8 cellular contexts compared by ENCODE assay signal in the genomic region with DNA sequence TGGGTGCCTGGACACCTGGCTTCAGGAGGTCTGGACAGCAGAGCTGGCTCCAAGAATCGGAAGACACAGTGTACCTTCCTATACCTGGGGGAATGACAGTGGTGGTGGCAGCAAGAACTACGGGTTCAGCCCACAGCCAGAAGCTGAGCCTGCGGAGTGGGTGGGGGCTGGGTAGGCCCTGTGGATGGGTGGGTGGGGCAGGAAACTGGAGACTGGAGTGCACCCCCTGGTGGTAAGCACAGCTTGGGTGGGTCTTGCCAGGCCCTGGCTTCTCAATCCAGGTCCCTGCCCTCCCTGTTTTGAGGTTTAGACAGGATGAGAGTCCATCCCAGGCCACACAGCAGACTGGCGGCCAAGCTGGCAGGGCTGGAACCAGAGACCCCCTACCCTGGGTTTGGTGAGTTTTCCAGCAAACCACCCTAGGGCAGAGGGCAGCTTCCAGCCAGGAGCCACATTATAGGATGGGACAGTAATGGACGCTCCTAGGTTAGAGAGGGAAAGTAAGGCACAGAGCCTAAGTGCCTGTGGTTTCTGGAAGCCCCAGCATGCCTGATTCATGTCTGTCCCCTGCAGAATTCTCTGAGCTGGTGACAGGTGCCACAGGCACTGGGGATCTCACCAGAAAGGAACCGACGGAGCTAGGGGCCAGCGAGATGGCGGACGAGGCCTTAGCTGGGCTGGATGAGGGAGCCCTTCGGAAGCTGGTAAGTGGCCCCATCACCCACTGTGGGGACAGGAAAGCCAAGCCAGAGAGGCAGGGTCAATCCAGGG. TPM values are rescaled to one million over a fixed set of nuclear protein-coding genes. Genes with fewer than 3 reads are reported as not detected.
A peak's percentile ranks its signal among the peaks of the same experiment; 100 is the strongest.
DNase-seq lines count a peak whose midpoint lies in the region; ATAC-seq and FAIRE-seq lines count a peak whose summit lies in the region.

No MANE protein-coding gene starts in this region.

- H3K27me3 Mint-ChIP-seq in CD4-positive, CD25-positive, alpha-beta regulatory T cell, result peaks cover 5% of the 10 kb centered on the region

- no peaks in the 10 kb centered on the region for H3K27me3 ChIP-seq in CD4-positive, CD25-positive, alpha-beta regulatory T cell (ENCODE audit: control insufficient read depth, insufficient read depth, low read length)
- H3K27me3 ChIP-seq in duodenal mucosa (ENCODE audit: control insufficient read depth in 1 of 2, insufficient read depth in 2 of 2, low read length in 2 of 2) (no peaks in the 10 kb centered on the region), stomach smooth muscle (ENCODE audit: control insufficient read depth in 1 of 2, insufficient read depth in 2 of 2, low read length in 2 of 2) (no peaks in the 10 kb centered on the region)

- no peak for FAIRE-seq in HTR-8/SVneo (lab: Jason Lieb, UNC)

- no peak overlapping the region for H3K27ac Mint-ChIP-seq in CD4-positive, CD25-positive, alpha-beta regulatory T cell

- H3K4me3 Mint-ChIP-seq in CD4-positive, CD25-positive, alpha-beta regulatory T cell, result peak overlapping the region; percentile 68 to 89 (median 83)

- H3K27ac ChIP-seq in CD4-positive, CD25-positive, alpha-beta regulatory T cell (ENCODE audit: insufficient read depth, low read length, poor library complexity, severe bottlenecking), result no peak overlapping the region
- H3K27ac ChIP-seq in duodenal mucosa (ENCODE audit: low read depth, low read length) (peak overlapping the region; percentile 91), stomach smooth muscle (ENCODE audit: low read length) (peak overlapping the region; percentile 98)

- H3K4me1 ChIP-seq in CD4-positive, CD25-positive, alpha-beta regulatory T cell (ENCODE audit: control insufficient read depth, insufficient read depth, low read length, poor library complexity, severe bottlenecking), result peaks cover 41% of the 10 kb centered on the region
- H3K4me1 ChIP-seq in duodenal mucosa (ENCODE audit: control insufficient read depth in 1 of 2, insufficient read depth in 2 of 2, low read length in 2 of 2), result peaks cover 59 to 62% of the 10 kb centered on the region in 2 donors
- peaks cover 71% of the 10 kb centered on the region for H3K4me1 ChIP-seq in stomach smooth muscle (ENCODE audit: control insufficient read depth, insufficient read depth, low read length)

- ATAC-seq in CD4-positive, CD25-positive, alpha-beta regulatory T cell (ENCODE audit: low read depth in 2 of 2), result no peak
- no peak for ATAC-seq in HG03354 (IDR thresholded peaks at IDR 0.05; ENCODE audit: poor library complexity, severe bottlenecking, unreplicated experiment)

- H3K9me3 Mint-ChIP-seq in CD4-positive, CD25-positive, alpha-beta regulatory T cell, result no peaks in the 10 kb centered on the region

- no peaks in the 10 kb centered on the region for H3K9me3 ChIP-seq in CD4-positive, CD25-positive, alpha-beta regulatory T cell (ENCODE audit: control insufficient read depth in 2 of 2, low read length in 2 of 2)
- H3K9me3 ChIP-seq in duodenal mucosa (ENCODE audit: control insufficient read depth in 1 of 2, low read length in 2 of 2) (no peaks in the 10 kb centered on the region), stomach smooth muscle (ENCODE audit: control insufficient read depth in 2 of 2, low read length in 2 of 2) (no peaks in the 10 kb centered on the region)

- H3K9ac ChIP-seq in duodenal mucosa (ENCODE audit: low read depth in 1 of 2, low read length in 2 of 2) (peak overlapping the region; percentile 87 to 93), stomach smooth muscle (ENCODE audit: low read length in 2 of 2) (peak overlapping the region; percentile 96 to 98)

- no peaks in the 10 kb centered on the region for H3K36me3 ChIP-seq in CD4-positive, CD25-positive, alpha-beta regulatory T cell (ENCODE audit: control insufficient read depth, insufficient read depth, low read length)
- H3K36me3 ChIP-seq in duodenal mucosa (ENCODE audit: control insufficient read depth in 1 of 2, insufficient read depth in 2 of 2, low read length in 2 of 2), result peaks cover 1 to 6% of the 10 kb centered on the region in 2 donors
- peaks cover 0 to 14% of the 10 kb centered on the region in 2 donors for H3K36me3 ChIP-seq in stomach smooth muscle (ENCODE audit: control insufficient read depth in 2 of 2, insufficient read depth in 2 of 2, low read length in 2 of 2)

- H3K4me3 ChIP-seq in CD4-positive, CD25-positive, alpha-beta regulatory T cell (ENCODE audit: low read depth, low read length), result no peak overlapping the region
- peak overlapping the region; percentile 82 to 93 for H3K4me3 ChIP-seq in duodenal mucosa (ENCODE audit: low read depth in 1 of 2, low read length in 2 of 2)
- peak overlapping the region; percentile 92 to 96 for H3K4me3 ChIP-seq in stomach smooth muscle (ENCODE audit: low read length in 2 of 2)

- H3K36me3 Mint-ChIP-seq in CD4-positive, CD25-positive, alpha-beta regulatory T cell, result no peaks in the 10 kb centered on the region

- H3K4me1 Mint-ChIP-seq in CD4-positive, CD25-positive, alpha-beta regulatory T cell, result peaks cover 0 to 43% (median 16%) of the 10 kb centered on the region in 4 donors

- peak in 2 of 3 donors; percentile 28 to 61 for DNase-seq in CD4-positive, CD25-positive, alpha-beta regulatory T cell
- DNase-seq in HTR-8/SVneo (ENCODE audit: insufficient read length, low spot score), result peak; percentile 42
- peak; percentile 30 for DNase-seq in activated CD4-positive, alpha-beta T cell treated with anti-CD3 and anti-CD28 coated beads for 1 hour
- peak; percentile 78 for DNase-seq in mucosa of gallbladder (ENCODE audit: low spot score)
- no peak for DNase-seq in superior temporal gyrus (ENCODE audit: extremely low spot score)

RNA-seq across cellular contexts. Expression of a gene that starts 1.7 kb away (rescaled TPM):
- 6.5 TPM for total RNA-seq in CD4-positive, CD25-positive, alpha-beta regulatory T cell
- under 1 TPM in 3 of 4 donors, not detected in 1; 0.33 to 0.78 (median 0.47) TPM for polyA plus RNA-seq in CD4-positive, CD25-positive, alpha-beta regulatory T cell
- 510 TPM for total RNA-seq in mucosa of gallbladder

RNA-seq across cellular contexts. Expression of a gene that starts 24.6 kb away (rescaled TPM):
- total RNA-seq in CD4-positive, CD25-positive, alpha-beta regulatory T cell, result 30.6 TPM
- 100 to 1,000 TPM; 113 to 142 (median 133) TPM for polyA plus RNA-seq in CD4-positive, CD25-positive, alpha-beta regulatory T cell
- 252 TPM for total RNA-seq in mucosa of gallbladder

RNA-seq across cellular contexts. Expression of a gene that starts 40.0 kb away (rescaled TPM):
- total RNA-seq in CD4-positive, CD25-positive, alpha-beta regulatory T cell, result not detected
- under 1 TPM in 1 of 4 donors, not detected in 3; 0.47 TPM for polyA plus RNA-seq in CD4-positive, CD25-positive, alpha-beta regulatory T cell
- 8.7 TPM for total RNA-seq in mucosa of gallbladder

RNA-seq across cellular contexts. Expression of a gene that starts 57.5 kb away (rescaled TPM):
- not detected for total RNA-seq in CD4-positive, CD25-positive, alpha-beta regulatory T cell
- polyA plus RNA-seq in CD4-positive, CD25-positive, alpha-beta regulatory T cell, result not detected
- 0.78 TPM for total RNA-seq in mucosa of gallbladder

Comparison
In these comparisons a context has a peak if more than half of its experiments do, and no peak if none do; other contexts are left out.
1. RNA of a gene that starts 1.7 kb away (total RNA-seq): 510 TPM in mucosa of gallbladder (single experiment); 6.5 TPM in CD4-positive, CD25-positive, alpha-beta regulatory T cell (single experiment); every median in the first group is over 10 times any median in the second.